12 cellular contexts compared by ENCODE assay signal in the genomic region with DNA sequence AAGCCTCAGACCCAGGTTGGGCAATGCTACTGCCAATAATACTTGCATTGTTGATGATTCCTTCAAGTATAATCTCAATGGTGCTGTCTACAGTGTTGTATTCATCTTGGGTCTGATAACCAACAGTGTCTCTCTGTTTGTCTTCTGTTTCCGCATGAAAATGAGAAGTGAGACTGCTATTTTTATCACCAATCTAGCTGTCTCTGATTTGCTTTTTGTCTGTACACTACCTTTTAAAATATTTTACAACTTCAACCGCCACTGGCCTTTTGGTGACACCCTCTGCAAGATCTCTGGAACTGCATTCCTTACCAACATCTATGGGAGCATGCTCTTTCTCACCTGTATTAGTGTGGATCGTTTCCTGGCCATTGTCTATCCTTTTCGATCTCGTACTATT. TPM values are rescaled to one million over a fixed set of nuclear protein-coding genes. Genes with fewer than 3 reads are reported as not detected.
A peak's percentile ranks its signal among the peaks of the same experiment; 100 is the strongest.
DNase-seq lines count a peak whose midpoint lies in the region; ATAC-seq and TF ChIP-seq lines count a peak whose summit lies in the region.
"Had no signal": no experiment of that assay in that cellular context is flagged by ENCODE, and none has a peak within 500 bp of the region (broad histone marks: within the 10 kb centered on the region; RNA-seq: fewer than 3 reads in every experiment).

No MANE protein-coding gene starts in this region.

- H3K27me3 ChIP-seq in gastroesophageal sphincter (no peaks in the 10 kb centered on the region), neural progenitor cell (no peaks in the 10 kb centered on the region)
- H3K27me3 ChIP-seq: left lung had no signal

- no peak overlapping the region for H3K27ac Mint-ChIP-seq in neural progenitor cell

- H3K79me2 ChIP-seq in neural progenitor cell (ENCODE audit: low read depth) = peaks cover 31% of the 10 kb centered on the region

- peaks cover 4% of the 10 kb centered on the region for H3K9me3 Mint-ChIP-seq in neural progenitor cell

- no peaks in the 10 kb centered on the region for H3F3A ChIP-seq in neural progenitor cell (ENCODE audit: low read depth)

- H4K20me1 ChIP-seq in neural progenitor cell (ENCODE audit: low read depth) = no peaks in the 10 kb centered on the region

- H3K4me3 Mint-ChIP-seq in neural progenitor cell = no peak overlapping the region

- H3K36me3 ChIP-seq in gastroesophageal sphincter (no peaks in the 10 kb centered on the region), neural progenitor cell (peaks cover 16% of the 10 kb centered on the region)
- H3K36me3 ChIP-seq: left lung had no signal

- no peak for TF ChIP-seq EP300 in gastroesophageal sphincter (IDR thresholded peaks at IDR 0.05)

- no peak overlapping the region for H2AFZ ChIP-seq in neural progenitor cell (replicated peaks)

- H3K27ac ChIP-seq in gastroesophageal sphincter (no peak overlapping the region), neural progenitor cell (no peak overlapping the region)
- H3K27ac ChIP-seq: left lung had no signal

- no peaks in the 10 kb centered on the region for H3K27me3 Mint-ChIP-seq in neural progenitor cell (ENCODE audit: insufficient read depth, low read depth)

- H3K36me3 Mint-ChIP-seq in neural progenitor cell = peaks cover 13% of the 10 kb centered on the region

- no peak overlapping the region for H3K4me2 ChIP-seq in neural progenitor cell

- H3K4me3 ChIP-seq in gastroesophageal sphincter (no peak overlapping the region), neural progenitor cell (no peak overlapping the region)
- H3K4me3 ChIP-seq: left lung had no signal

- WGBS in gastroesophageal sphincter (ENCODE audit: low coverage in 1 of 2), 2 donors = 79 to 87% methylated on average over 2 to 3 of the region's 5 CpGs

- H3K9me3 ChIP-seq in gastroesophageal sphincter = no peaks in the 10 kb centered on the region
- H3K9me3 ChIP-seq in neural progenitor cell (ENCODE audit: low read depth) = peaks cover 8% of the 10 kb centered on the region
- H3K9me3 ChIP-seq: left lung had no signal

- no peak for TF ChIP-seq POLR2A in gastroesophageal sphincter (IDR thresholded peaks at IDR 0.05)

- intact Hi-C loops in head of caudate nucleus (cut with DNase I) = no loop called here

- H3K4me1 ChIP-seq in gastroesophageal sphincter (no peaks in the 10 kb centered on the region), neural progenitor cell (no peaks in the 10 kb centered on the region)
- H3K4me1 ChIP-seq: left lung had no signal

- peak; percentile 94 for ATAC-seq in GM18520 (IDR thresholded peaks at IDR 0.05; ENCODE audit: unreplicated experiment)
- peak; percentile 97 for ATAC-seq in GM21619 (IDR thresholded peaks at IDR 0.05; ENCODE audit: unreplicated experiment)
- ATAC-seq in HG03378 (IDR thresholded peaks at IDR 0.05; ENCODE audit: unreplicated experiment) = peak; percentile 89
- ATAC-seq in gastroesophageal sphincter = no peak
- ATAC-seq: left lung had no signal

- no peaks in the 10 kb centered on the region for H3K4me1 Mint-ChIP-seq in neural progenitor cell

- DNase-seq in germinal center (ENCODE audit: low spot score) (peak; percentile 16), head of caudate nucleus (no peak), neural progenitor cell (ENCODE audit: low spot score) (no peak), NCI-H524 (lab: John Stamatoyannopoulos, UW) (no peak)
- DNase-seq: activated CD4-positive, alpha-beta T cell treated with anti-CD3 and anti-CD28 coated beads for 48 hours; DMS 273 treated with DMSO at 0.1 percent for 48 hours; left lung; small intestine had no signal

- no peak overlapping the region for H3K9ac ChIP-seq in neural progenitor cell

- no peak for TF ChIP-seq CTCF in gastroesophageal sphincter (IDR thresholded peaks at IDR 0.05)
- no peak for TF ChIP-seq CTCF in neural progenitor cell (IDR thresholded peaks at IDR 0.05)

RNA-seq across cellular contexts. Expression of gene LPAR4, which starts 7.4 kb away (rescaled TPM):
- total RNA-seq in gastroesophageal sphincter (1 to 10 TPM in 3 of 4 donors, under 1 TPM in 1; 0.87 to 4.2 (median 2.0) TPM), neural progenitor cell (ENCODE audit: low replicate concordance) (49.1 and 63.6 TPM in 2 replicates)
